ENCODE assay signal across 9 cellular contexts in the genomic region with DNA sequence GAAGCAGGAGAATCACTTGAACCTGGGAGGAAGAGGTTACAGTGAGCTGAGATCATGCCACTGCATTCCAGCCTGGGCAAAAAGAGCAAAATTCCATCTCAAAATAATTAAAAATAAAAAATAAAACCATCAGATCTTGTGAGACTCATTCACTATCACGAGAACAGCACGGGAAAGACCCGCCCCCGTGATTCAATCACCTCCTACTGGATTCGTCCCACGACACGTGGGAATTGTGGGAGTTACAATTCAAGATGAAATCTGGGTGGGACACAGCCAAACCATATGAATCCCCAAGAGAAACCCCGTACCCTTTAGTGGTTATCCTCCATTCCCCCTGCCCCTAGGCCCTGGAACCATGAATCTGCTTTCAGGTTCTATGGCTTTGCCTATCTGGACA. TPM values are rescaled to one million over a fixed set of nuclear protein-coding genes. Genes with fewer than 3 reads are reported as not detected.
"Had no signal": no experiment of that assay in that cellular context is flagged by ENCODE, and none has a peak within 500 bp of the region (broad histone marks: within the 10 kb centered on the region; RNA-seq: fewer than 3 reads in every experiment).

No MANE protein-coding gene starts in this region.

- ATAC-seq: HepG2 had no signal

- DNase-seq: IMR-90, KBM-7, KG1 had no signal

- H3K4me1 Mint-ChIP-seq: IgD-negative memory B cell had no signal

- H3K9ac ChIP-seq: KMS-11 had no signal

- FAIRE-seq: HepG2, HTR-8/SVneo had no signal

- H3K4me3 Mint-ChIP-seq: IgD-negative memory B cell had no signal

- H3K27ac ChIP-seq: HL-60, KMS-11 had no signal

- H3K4me2 ChIP-seq: KMS-11 had no signal

- H3K9me3 Mint-ChIP-seq: IgD-negative memory B cell had no signal

- H3K36me3 Mint-ChIP-seq: IgD-negative memory B cell had no signal

RNA-seq across cellular contexts. Expression of gene MGAT5B, which starts 15.4 kb away (rescaled TPM):
- total RNA-seq: HT-29 had no signal
- polyA plus RNA-seq: IgD-negative memory B cell had no signal
